Comparison of ENCODE assay signal across 11 cellular contexts in the genomic region with DNA sequence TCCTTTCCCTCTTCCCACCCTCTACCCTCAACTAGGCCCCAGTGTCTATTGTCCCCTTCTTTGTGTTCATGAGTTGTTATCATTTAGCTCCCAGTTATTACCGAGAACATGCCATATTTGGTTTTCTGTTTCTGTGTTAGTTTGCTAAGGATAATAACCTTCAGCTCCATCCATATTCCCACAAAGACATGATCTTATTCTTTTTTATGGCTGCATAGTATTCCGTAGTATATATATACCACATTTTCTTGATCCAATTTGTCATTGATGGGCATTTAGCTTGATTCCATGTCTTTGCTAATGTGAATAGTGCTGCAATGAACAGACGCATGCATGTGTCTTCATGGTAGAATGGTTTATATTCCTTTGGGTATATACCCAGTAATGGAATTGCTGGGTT.
"Had no signal": no experiment of that assay in that cellular context is flagged by ENCODE, and none has a peak within 500 bp of the region (broad histone marks: within the 10 kb centered on the region; RNA-seq: fewer than 3 reads in every experiment).

No MANE protein-coding gene starts in this region.

- ATAC-seq: GM23338, HCT116 had no signal

- FAIRE-seq: H1, H54 had no signal

- H3K27ac ChIP-seq: GM23248 had no signal

- H3K9ac ChIP-seq: GM23248 had no signal

- H2AFZ ChIP-seq: GM23248, GM23338 had no signal

- H3K4me1 ChIP-seq: HAP-1 had no signal

- H3K4me3 ChIP-seq: GM23248, GM23338, HAP-1 had no signal

- H3K4me2 ChIP-seq: GM23338 had no signal

- H3K9me3 ChIP-seq: HAP-1 had no signal

- H3K36me3 ChIP-seq: HAP-1 had no signal

- DNase-seq: GM23248, GOT3, H7, H9, HCEC 1CT, HFFc6 had no signal
